ENCODE assay signal across 1 cellular context in genomic region chr6:170554086-170554887, GRCh38.
A peak's percentile ranks its signal among the peaks of the same experiment; 100 is the strongest.
TF ChIP-seq lines count a peak whose summit lies in the region.

TSS of gene TBP (plus strand) at chr6:170554369. CDS start at chr6:170557030, 2,661 bp downstream.

TF ChIP-seq in A549, 52 proteins besides CTCF, POLR2A, EP300 and RAD21 (continued from another document):
- TF ChIP-seq REST (IDR thresholded peaks at IDR 0.05) (no peak), ESRRA (IDR thresholded peaks at IDR 0.05; ENCODE audit: borderline replicate concordance, low read length) (no peak), RARB (CRISPR knock-in tag; IDR thresholded peaks at IDR 0.05) (no peak), FOSL2 (IDR thresholded peaks at IDR 0.05) (no peak), FOSL2 (CRISPR knock-in tag; IDR thresholded peaks at IDR 0.05) (no peak), HDAC2 (IDR thresholded peaks at IDR 0.05) (no peak), CBX8 (IDR thresholded peaks at IDR 0.05) (no peak), BCL3 (IDR thresholded peaks at IDR 0.05) (0 out of 3 replicates have a peak, but pooled peaks have one; percentile 20), NFE2L2 (conservative IDR thresholded peaks at IDR 0.05; ENCODE audit: low read length) (no peak), ZSCAN20 (CRISPR knock-in tag; IDR thresholded peaks at IDR 0.05) (no peak), BHLHE40 (IDR thresholded peaks at IDR 0.05; ENCODE audit: low read depth, low read length) (no peak), PHF8 (IDR thresholded peaks at IDR 0.05; ENCODE audit: borderline replicate concordance, low read depth) (peak; percentile 65), HOXB13 (CRISPR knock-in tag; IDR thresholded peaks at IDR 0.05; ENCODE audit: low read depth) (no peak), CBX2 (IDR thresholded peaks at IDR 0.05; ENCODE audit: borderline replicate concordance, low read depth) (no peak), HEYL (CRISPR knock-in tag; IDR thresholded peaks at IDR 0.05) (no peak)
